9 cellular contexts compared by ENCODE assay signal in genomic region chrX:153818571-153819397, GRCh38. TPM values are rescaled to one million over a fixed set of nuclear protein-coding genes. Genes with fewer than 3 reads are reported as not detected.
DNase-seq lines count a peak whose midpoint lies in the region; ATAC-seq, FAIRE-seq and TF ChIP-seq lines count a peak whose summit lies in the region.
"Had no signal": no experiment of that assay in that cellular context is flagged by ENCODE, and none has a peak within 500 bp of the region (broad histone marks: within the 10 kb centered on the region; RNA-seq: fewer than 3 reads in every experiment).

No MANE protein-coding gene starts in this region.

- no peaks in the 10 kb centered on the region for H3K27me3 ChIP-seq in CD8-positive, alpha-beta memory T cell (ENCODE audit: insufficient read depth, low read length, poor library complexity, severe bottlenecking)
- no peaks in the 10 kb centered on the region for H3K27me3 ChIP-seq in endothelial cell of umbilical vein (ENCODE audit: control insufficient read depth in 2 of 2, insufficient read depth in 2 of 2, low read length in 2 of 2)
- H3K27me3 ChIP-seq in upper lobe of left lung = peaks cover 0 to 17% (median 0%) of the 10 kb centered on the region in 4 donors

- H3K27me3 Mint-ChIP-seq in CD8-positive, alpha-beta memory T cell = peaks cover 0 to 15% of the 10 kb centered on the region in 2 donors
- peaks cover 16% of the 10 kb centered on the region for H3K27me3 Mint-ChIP-seq in activated CD4-positive, alpha-beta memory T cell treated with anti-CD3 and anti-CD28 coated beads, Interleukin-2, amount 10 ng/mL, durations not matched to agents 7 days and 5 days
- peaks cover 5% of the 10 kb centered on the region for H3K27me3 Mint-ChIP-seq in nephron (ENCODE audit: low read depth)

- TF ChIP-seq POLR2A in endothelial cell of umbilical vein (IDR thresholded peaks at IDR 0.05; ENCODE audit: low read depth, low read length) (no peak), upper lobe of left lung (IDR thresholded peaks at IDR 0.05) (no peak)

- dilution Hi-C loops in endothelial cell of umbilical vein (cut with MboI; ENCODE audit: extremely low pct_ligation_motif_present, low sequenced_read_pairs) = no loop called here

- no peak for TF ChIP-seq EP300 in upper lobe of left lung (IDR thresholded peaks at IDR 0.05)

- no peaks in the 10 kb centered on the region for H3K9me3 Mint-ChIP-seq in CD8-positive, alpha-beta memory T cell
- H3K9me3 Mint-ChIP-seq in activated CD4-positive, alpha-beta memory T cell treated with anti-CD3 and anti-CD28 coated beads, Interleukin-2, amount 10 ng/mL, durations not matched to agents 7 days and 5 days = no peaks in the 10 kb centered on the region
- peaks cover 18% of the 10 kb centered on the region for H3K9me3 Mint-ChIP-seq in nephron

- H3K9me3 ChIP-seq in CD8-positive, alpha-beta memory T cell (ENCODE audit: low read length) = no peaks in the 10 kb centered on the region
- H3K9me3 ChIP-seq in endothelial cell of umbilical vein (replicated peaks; ENCODE audit: control insufficient read depth, insufficient read depth, low read length) (no peaks in the 10 kb centered on the region), upper lobe of left lung (no peaks in the 10 kb centered on the region)

- 31 to 44% methylated on average over 10 to 45 of the region's 68 CpGs for WGBS in upper lobe of left lung, 2 donors

- H2AFZ ChIP-seq in endothelial cell of umbilical vein (ENCODE audit: low read depth, low read length) = peak overlapping the region; percentile 54

- H3K36me3 Mint-ChIP-seq in CD8-positive, alpha-beta memory T cell = no peaks in the 10 kb centered on the region
- no peaks in the 10 kb centered on the region for H3K36me3 Mint-ChIP-seq in activated CD4-positive, alpha-beta memory T cell treated with anti-CD3 and anti-CD28 coated beads, Interleukin-2, amount 10 ng/mL, durations not matched to agents 7 days and 5 days (ENCODE audit: low read depth)
- no peaks in the 10 kb centered on the region for H3K36me3 Mint-ChIP-seq in nephron (ENCODE audit: low read depth)

- DNase-seq in CD8-positive, alpha-beta memory T cell = peak; percentile 47 to 61 (median 58)
- DNase-seq in M059J (ENCODE audit: low read depth) = peak; percentile 49
- DNase-seq in activated CD4-positive, alpha-beta memory T cell treated with anti-CD3 and anti-CD28 coated beads, Interleukin-2, amount 10 ng/mL, durations not matched to agents 7 days and 5 days = peak; percentile 55
- peak; percentile 23 for DNase-seq in endothelial cell of umbilical vein (ENCODE audit: low read depth, low spot score)
- DNase-seq in upper lobe of left lung = peak in 1 of 2 donors; percentile 92
- DNase-seq in RKO (ENCODE audit: low spot score) = no peak

- H3K4me3 Mint-ChIP-seq in CD8-positive, alpha-beta memory T cell = peak overlapping the region in 6 of 7 donors; percentile 50 to 89 (median 56)
- peak overlapping the region; percentile 32 for H3K4me3 Mint-ChIP-seq in activated CD4-positive, alpha-beta memory T cell treated with anti-CD3 and anti-CD28 coated beads, Interleukin-2, amount 10 ng/mL, durations not matched to agents 7 days and 5 days
- H3K4me3 Mint-ChIP-seq in nephron = peak overlapping the region; percentile 67 to 75 (median 74)

- POLR2A ChIA-PET in CD8-positive, alpha-beta memory T cell (lab: Charles Lee) = interaction anchor here (0.5 kb wide), 1 partner anchor 824 kb away, joined by 3 read pairs; no protein-coding TSS in a partner anchor
- POLR2A ChIA-PET in activated CD4-positive, alpha-beta memory T cell treated with anti-CD3 and anti-CD28 coated beads, Interleukin-2, amount 10 ng/mL, durations not matched to agents 7 days and 5 days (lab: Charles Lee) = interaction anchor here (1.0 to 1.6 kb wide), 2 partner anchors 10 to 82 kb away, joined by 3 to 5 read pairs; no protein-coding TSS in a partner anchor
- POLR2A ChIA-PET in endothelial cell of umbilical vein (lab: Charles Lee) = no interaction called here

- intact Hi-C loops in endothelial cell of umbilical vein (cut with micrococcal nuclease) = loop anchor here (10.0 kb wide), 1 partner anchor 66 kb away; the partner anchor contains the start of gene L1CAM

- H3K27ac ChIP-seq in CD8-positive, alpha-beta memory T cell (ENCODE audit: low read depth, low read length) = no peak overlapping the region
- no peak overlapping the region for H3K27ac ChIP-seq in endothelial cell of umbilical vein (ENCODE audit: insufficient read depth, low read depth, low read length)
- H3K27ac ChIP-seq in upper lobe of left lung = peak overlapping the region in 1 of 4 donors; percentile 16

- no peak for TF ChIP-seq CTCF in endothelial cell of umbilical vein (IDR thresholded peaks at IDR 0.05; ENCODE audit: extremely low read depth in 1 of 2, insufficient read depth in 1 of 2, low read depth in 1 of 2, low read length in 2 of 2)
- no peak for TF ChIP-seq CTCF in nephron (IDR thresholded peaks at IDR 0.05; ENCODE audit: unreplicated experiment in 3 of 3)
- no peak for TF ChIP-seq CTCF in upper lobe of left lung (IDR thresholded peaks at IDR 0.05)

- H4K20me1 ChIP-seq in endothelial cell of umbilical vein (replicated peaks; ENCODE audit: control insufficient read depth, extremely low read depth, insufficient read depth, low read length) = no peaks in the 10 kb centered on the region

- H3K4me3 ChIP-seq in CD8-positive, alpha-beta memory T cell (ENCODE audit: low read length) = no peak overlapping the region
- H3K4me3 ChIP-seq in endothelial cell of umbilical vein (replicated peaks in 1 of 3; ENCODE audit: insufficient read depth in 1 of 3, low read depth in 1 of 3, low read length in 3 of 3) (peak overlapping the region in 1 of 3 experiments; percentile 35), upper lobe of left lung (peak overlapping the region in 3 of 4 donors; percentile 31 to 48 (median 47))

- CTCF ChIA-PET in CD8-positive, alpha-beta memory T cell (lab: Charles Lee) = interaction anchor here (1.1 to 1.3 kb wide), 2 partner anchors 20 to 128 kb away, joined by 3 read pairs; no protein-coding TSS in a partner anchor
- CTCF ChIA-PET in activated CD4-positive, alpha-beta memory T cell treated with anti-CD3 and anti-CD28 coated beads, Interleukin-2, amount 10 ng/mL, durations not matched to agents 7 days and 5 days (lab: Charles Lee) = interaction anchor here (0.7 kb wide), 1 partner anchor 8 kb away, joined by 3 read pairs; no protein-coding TSS in a partner anchor
- CTCF ChIA-PET in endothelial cell of umbilical vein (lab: Charles Lee) = interaction anchor here (0.6 to 1.0 kb wide), 3 partner anchors 8 to 130 kb away, joined by 3 to 4 read pairs (median 4); no protein-coding TSS in a partner anchor

- peak overlapping the region in 4 of 8 donors; percentile 30 to 88 (median 64) for H3K27ac Mint-ChIP-seq in CD8-positive, alpha-beta memory T cell
- no peak overlapping the region for H3K27ac Mint-ChIP-seq in activated CD4-positive, alpha-beta memory T cell treated with anti-CD3 and anti-CD28 coated beads, Interleukin-2, amount 10 ng/mL, durations not matched to agents 7 days and 5 days
- peak overlapping the region in 2 of 3 experiments; percentile 54 to 68 for H3K27ac Mint-ChIP-seq in nephron

- no peaks in the 10 kb centered on the region for H3K9me1 ChIP-seq in endothelial cell of umbilical vein (replicated peaks; ENCODE audit: control insufficient read depth, extremely low read depth, insufficient read depth, low read length)

- peak; percentile 57 for FAIRE-seq in endothelial cell of umbilical vein (lab: Jason Lieb, UNC)
- FAIRE-seq: islet of Langerhans had no signal

- ATAC-seq in upper lobe of left lung (ENCODE audit: low FRiP score in 2 of 2) = peak in 1 of 2 donors; percentile 83
- no peak for ATAC-seq in GM21717 (IDR thresholded peaks at IDR 0.05; ENCODE audit: unreplicated experiment)

- peaks cover 51% of the 10 kb centered on the region for H3K4me1 ChIP-seq in CD8-positive, alpha-beta memory T cell (ENCODE audit: insufficient read depth, low read length)
- H3K4me1 ChIP-seq in endothelial cell of umbilical vein (ENCODE audit: control insufficient read depth, extremely low read depth, insufficient read depth, low read length) (peaks cover 4% of the 10 kb centered on the region), upper lobe of left lung (peaks cover 0 to 13% (median 5%) of the 10 kb centered on the region in 4 donors)

- H3K9ac ChIP-seq in endothelial cell of umbilical vein (replicated peaks; ENCODE audit: extremely low read depth, insufficient read depth, low read length) = no peak overlapping the region

- H3K36me3 ChIP-seq in CD8-positive, alpha-beta memory T cell (ENCODE audit: insufficient read depth, low read length) = no peaks in the 10 kb centered on the region
- no peaks in the 10 kb centered on the region for H3K36me3 ChIP-seq in endothelial cell of umbilical vein (ENCODE audit: control insufficient read depth in 2 of 2, extremely low read depth in 1 of 2, insufficient read depth in 2 of 2, low read length in 2 of 2)
- H3K36me3 ChIP-seq in upper lobe of left lung = no peaks in the 10 kb centered on the region

- no TSS peak for BruUV-seq in endothelial cell of umbilical vein (replicated peaks; lab: Mats Ljungman, UMichigan)

- H3K4me2 ChIP-seq in endothelial cell of umbilical vein (ENCODE audit: insufficient read depth, low read length) = peak overlapping the region; percentile 42

- no peaks in the 10 kb centered on the region for H3K79me2 ChIP-seq in endothelial cell of umbilical vein (ENCODE audit: control insufficient read depth, insufficient read depth, low read length)

- peaks cover 52 to 67% (median 55%) of the 10 kb centered on the region in 3 donors for H3K4me1 Mint-ChIP-seq in CD8-positive, alpha-beta memory T cell
- H3K4me1 Mint-ChIP-seq in activated CD4-positive, alpha-beta memory T cell treated with anti-CD3 and anti-CD28 coated beads, Interleukin-2, amount 10 ng/mL, durations not matched to agents 7 days and 5 days = peaks cover 42% of the 10 kb centered on the region
- peaks cover 7% of the 10 kb centered on the region for H3K4me1 Mint-ChIP-seq in nephron

RNA-seq across cellular contexts. Expression of gene PDZD4, which starts 11.6 kb away (rescaled TPM):
- 1 to 10 TPM; 1.3 to 2.3 TPM for total RNA-seq in CD8-positive, alpha-beta memory T cell
- polyA plus RNA-seq in CD8-positive, alpha-beta memory T cell = 2.1 TPM
- total RNA-seq in M059J (2014; rRNA removed; shearing (Covaris generic)) = 1.9 and 2.7 TPM in 2 replicates
- total RNA-seq in activated CD4-positive, alpha-beta memory T cell treated with anti-CD3 and anti-CD28 coated beads, Interleukin-2, amount 10 ng/mL, durations not matched to agents 7 days and 5 days = 1 to 10 TPM in 1 of 2 experiments, under 1 TPM in 1; 0.88 to 1.1 TPM
- total RNA-seq in endothelial cell of umbilical vein (0.09 TPM in 2 replicates), upper lobe of left lung (1 to 10 TPM; 1.6 to 8.9 (median 6.3) TPM)
- 0.07 and 0.08 TPM in 2 replicates for polyA plus RNA-seq in endothelial cell of umbilical vein
- 0.06 and 0.13 TPM in 2 replicates for polyA plus RNA-seq in endothelial cell of umbilical vein (2011; cell fraction: cytosol; rRNA removed)
- polyA plus RNA-seq in endothelial cell of umbilical vein (2011; cell fraction: nucleus; rRNA removed) = 0.36 and 0.41 TPM in 2 replicates
- polyA plus RNA-seq in endothelial cell of umbilical vein (2012) = 0.22 TPM in 1 of 2 replicates, not detected in the other
- polyA minus RNA-seq in endothelial cell of umbilical vein = 0.04 and 0.12 TPM in 2 replicates
- polyA minus RNA-seq in endothelial cell of umbilical vein (2011; cell fraction: cytosol; rRNA and poly(A)+ RNA removed) = not detected
- polyA minus RNA-seq in endothelial cell of umbilical vein (2011; cell fraction: nucleus; rRNA and poly(A)+ RNA removed) = not detected in 2 replicates

RNA-seq across cellular contexts. Expression of gene SSR4, which starts 24.3 kb away (rescaled TPM):
- total RNA-seq in CD8-positive, alpha-beta memory T cell = 100 to 1,000 TPM; 158 to 166 TPM
- polyA plus RNA-seq in CD8-positive, alpha-beta memory T cell = 567 TPM
- total RNA-seq in M059J (2014; rRNA removed; shearing (Covaris generic)) = 455 and 477 TPM in 2 replicates
- 100 to 1,000 TPM; 247 to 250 TPM for total RNA-seq in activated CD4-positive, alpha-beta memory T cell treated with anti-CD3 and anti-CD28 coated beads, Interleukin-2, amount 10 ng/mL, durations not matched to agents 7 days and 5 days
- total RNA-seq in endothelial cell of umbilical vein = 235 and 242 TPM in 2 replicates
- 732 and 1,321 TPM in 2 replicates for polyA plus RNA-seq in endothelial cell of umbilical vein
- 504 and 615 TPM in 2 replicates for polyA plus RNA-seq in endothelial cell of umbilical vein (2011; cell fraction: cytosol; rRNA removed)
- 169 and 228 TPM in 2 replicates for polyA plus RNA-seq in endothelial cell of umbilical vein (2011; cell fraction: nucleus; rRNA removed)
- 322 and 459 TPM in 2 replicates for polyA plus RNA-seq in endothelial cell of umbilical vein (2012)
- polyA minus RNA-seq in endothelial cell of umbilical vein = 186 and 198 TPM in 2 replicates
- 273 TPM for polyA minus RNA-seq in endothelial cell of umbilical vein (2011; cell fraction: cytosol; rRNA and poly(A)+ RNA removed)
- 32.9 and 39.6 TPM in 2 replicates for polyA minus RNA-seq in endothelial cell of umbilical vein (2011; cell fraction: nucleus; rRNA and poly(A)+ RNA removed)
- 100 to 1,000 TPM in 4 of 6 donors, 10 to 100 TPM in 2; 70.2 to 328 (median 172) TPM for total RNA-seq in upper lobe of left lung

RNA-seq across cellular contexts. Expression of gene IDH3G, which starts 24.6 kb away (rescaled TPM):
- total RNA-seq in CD8-positive, alpha-beta memory T cell = 10 to 100 TPM; 54.2 to 61.6 TPM
- 109 TPM for polyA plus RNA-seq in CD8-positive, alpha-beta memory T cell
- 131 and 165 TPM in 2 replicates for total RNA-seq in M059J (2014; rRNA removed; shearing (Covaris generic))
- 10 to 100 TPM; 62.4 to 64.8 TPM for total RNA-seq in activated CD4-positive, alpha-beta memory T cell treated with anti-CD3 and anti-CD28 coated beads, Interleukin-2, amount 10 ng/mL, durations not matched to agents 7 days and 5 days
- total RNA-seq in endothelial cell of umbilical vein = 57.7 and 60.7 TPM in 2 replicates
- polyA plus RNA-seq in endothelial cell of umbilical vein = 116 and 128 TPM in 2 replicates
- 74.9 and 81.8 TPM in 2 replicates for polyA plus RNA-seq in endothelial cell of umbilical vein (2011; cell fraction: cytosol; rRNA removed)
- 171 and 195 TPM in 2 replicates for polyA plus RNA-seq in endothelial cell of umbilical vein (2011; cell fraction: nucleus; rRNA removed)
- 62.6 and 84.3 TPM in 2 replicates for polyA plus RNA-seq in endothelial cell of umbilical vein (2012)
- 110 and 139 TPM in 2 replicates for polyA minus RNA-seq in endothelial cell of umbilical vein
- 64.6 TPM for polyA minus RNA-seq in endothelial cell of umbilical vein (2011; cell fraction: cytosol; rRNA and poly(A)+ RNA removed)
- 33.7 and 41.7 TPM in 2 replicates for polyA minus RNA-seq in endothelial cell of umbilical vein (2011; cell fraction: nucleus; rRNA and poly(A)+ RNA removed)
- 10 to 100 TPM; 43.5 to 98.5 (median 57.4) TPM for total RNA-seq in upper lobe of left lung

RNA-seq across cellular contexts. Expression of gene SRPK3, which starts 37.9 kb away (rescaled TPM):
- not detected for total RNA-seq in CD8-positive, alpha-beta memory T cell
- not detected for polyA plus RNA-seq in CD8-positive, alpha-beta memory T cell
- total RNA-seq in M059J (2014; rRNA removed; shearing (Covaris generic)) = 0.20 TPM in 1 of 2 replicates, not detected in the other
- not detected for total RNA-seq in activated CD4-positive, alpha-beta memory T cell treated with anti-CD3 and anti-CD28 coated beads, Interleukin-2, amount 10 ng/mL, durations not matched to agents 7 days and 5 days
- total RNA-seq in endothelial cell of umbilical vein (0.18 and 0.40 TPM in 2 replicates), upper lobe of left lung (under 1 TPM in 4 of 6 donors, not detected in 2; 0.20 to 0.44 (median 0.23) TPM)
- 0.25 and 0.29 TPM in 2 replicates for polyA plus RNA-seq in endothelial cell of umbilical vein
- 0.04 and 0.07 TPM in 2 replicates for polyA plus RNA-seq in endothelial cell of umbilical vein (2011; cell fraction: cytosol; rRNA removed)
- polyA plus RNA-seq in endothelial cell of umbilical vein (2011; cell fraction: nucleus; rRNA removed) = 1.2 and 2.3 TPM in 2 replicates
- polyA plus RNA-seq in endothelial cell of umbilical vein (2012) = 0.15 and 0.22 TPM in 2 replicates
- 0.04 and 0.12 TPM in 2 replicates for polyA minus RNA-seq in endothelial cell of umbilical vein
- polyA minus RNA-seq in endothelial cell of umbilical vein (2011; cell fraction: cytosol; rRNA and poly(A)+ RNA removed) = not detected
- 0.24 and 0.38 TPM in 2 replicates for polyA minus RNA-seq in endothelial cell of umbilical vein (2011; cell fraction: nucleus; rRNA and poly(A)+ RNA removed)

RNA-seq across cellular contexts. Expression of gene PLXNB3, which starts 54.7 kb away (rescaled TPM):
- total RNA-seq in CD8-positive, alpha-beta memory T cell = under 1 TPM; 0.51 to 0.57 TPM
- polyA plus RNA-seq in CD8-positive, alpha-beta memory T cell = not detected
- 1.2 and 2.2 TPM in 2 replicates for total RNA-seq in M059J (2014; rRNA removed; shearing (Covaris generic))
- under 1 TPM; 0.18 to 0.58 TPM for total RNA-seq in activated CD4-positive, alpha-beta memory T cell treated with anti-CD3 and anti-CD28 coated beads, Interleukin-2, amount 10 ng/mL, durations not matched to agents 7 days and 5 days
- total RNA-seq in endothelial cell of umbilical vein = 29.7 and 31.4 TPM in 2 replicates
- 19.0 and 27.1 TPM in 2 replicates for polyA plus RNA-seq in endothelial cell of umbilical vein
- 9.5 and 17.0 TPM in 2 replicates for polyA plus RNA-seq in endothelial cell of umbilical vein (2011; cell fraction: cytosol; rRNA removed)
- polyA plus RNA-seq in endothelial cell of umbilical vein (2011; cell fraction: nucleus; rRNA removed) = 127 and 160 TPM in 2 replicates
- polyA plus RNA-seq in endothelial cell of umbilical vein (2012) = 23.3 and 35.6 TPM in 2 replicates
- 20.0 and 36.5 TPM in 2 replicates for polyA minus RNA-seq in endothelial cell of umbilical vein
- 0.20 TPM for polyA minus RNA-seq in endothelial cell of umbilical vein (2011; cell fraction: cytosol; rRNA and poly(A)+ RNA removed)
- polyA minus RNA-seq in endothelial cell of umbilical vein (2011; cell fraction: nucleus; rRNA and poly(A)+ RNA removed) = 24.5 and 40.3 TPM in 2 replicates
- total RNA-seq in upper lobe of left lung = 10 to 100 TPM in 1 of 6 donors, 1 to 10 TPM in 5; 1.3 to 21.0 (median 2.9) TPM
